ENCODE assay signal across 19 cellular contexts in genomic region chr2:146537477-146537876, GRCh38.
A peak's percentile ranks its signal among the peaks of the same experiment; 100 is the strongest.
DNase-seq lines count a peak whose midpoint lies in the region; ATAC-seq and TF ChIP-seq lines count a peak whose summit lies in the region.
"Had no signal": no experiment of that assay in that cellular context is flagged by ENCODE, and none has a peak within 500 bp of the region (broad histone marks: within the 10 kb centered on the region; RNA-seq: fewer than 3 reads in every experiment).

No MANE protein-coding gene starts in this region.

- peak overlapping the region in 2 of 3 experiments; percentile 91 to 100; a peak in 2 of 7 replicates for H3K27ac Mint-ChIP-seq in H9
- 0 out of 2 replicates have a peak overlapping the region, but pooled peaks have one; percentile 91 for H3K27ac Mint-ChIP-seq in WTC11
- H3K27ac Mint-ChIP-seq: CD4-positive, alpha-beta memory T cell; HFFc6 had no signal

- no peak overlapping the region for H3K4me2 ChIP-seq in H9 (ENCODE audit: insufficient read depth, insufficient read length, low read length)

- no peaks in the 10 kb centered on the region for H3K79me1 ChIP-seq in H9 (ENCODE audit: insufficient read depth, low read depth, low read length, poor library complexity, severe bottlenecking)

- TF ChIP-seq CTCF in H9 (conservative IDR thresholded peaks at IDR 0.05) (no peak), WTC11 (IDR thresholded peaks at IDR 0.05) (no peak)

- no peak overlapping the region for H2BK12ac ChIP-seq in H9 (ENCODE audit: insufficient read length, low read depth, low read length)

- no CpG with 5 or more reads among the region's 2 CpGs for WGBS in H9 (ENCODE audit: extremely low coverage, insufficient read length, low lambda C conversion rate)

- no peak for ATAC-seq in WTC11
- ATAC-seq: GM12878, HCT116 had no signal

- H3K9ac ChIP-seq in H9 (ENCODE audit: extremely low read depth, insufficient read length, low read length) (no peak overlapping the region), iPS-20b (ENCODE audit: low read depth, low read length) (peak overlapping the region; percentile 33; the same call in 1 of the 2 replicates)

- no peaks in the 10 kb centered on the region for H3K9me3 ChIP-seq in H9 (ENCODE audit: control insufficient read depth, low read depth, low read length)
- no peaks in the 10 kb centered on the region for H3K9me3 ChIP-seq in iPS-20b (ENCODE audit: insufficient read depth, low read depth, low read length)

- H3K4me1 Mint-ChIP-seq in H9 (peaks cover 50 to 52% of the 10 kb centered on the region in 2 experiments), WTC11 (peaks cover 57% of the 10 kb centered on the region)
- H3K4me1 Mint-ChIP-seq: CD4-positive, alpha-beta memory T cell had no signal

- H3K23ac ChIP-seq in H9 (ENCODE audit: insufficient read length, low read depth, low read length), result no peak overlapping the region

- H2BK15ac ChIP-seq in H9 (ENCODE audit: low read depth, low read length), result no peak overlapping the region

- H4K20me1 ChIP-seq in H9 (ENCODE audit: control insufficient read depth, insufficient read depth, insufficient read length), result no peaks in the 10 kb centered on the region

- H3K4me1 ChIP-seq in H9 (ENCODE audit: insufficient read depth, low read length) (peaks cover 5% of the 10 kb centered on the region), iPS-20b (ENCODE audit: insufficient read depth, low read length) (peaks cover 23% of the 10 kb centered on the region)

- H2BK20ac ChIP-seq in H9 (ENCODE audit: low read depth, low read length, poor library complexity, severe bottlenecking), result no peak overlapping the region

- no peak overlapping the region for H2BK5ac ChIP-seq in H9 (ENCODE audit: insufficient read length, low read length)

- H3K27ac ChIP-seq in H9 (ENCODE audit: insufficient read length, low read depth, low read length) (no peak overlapping the region), iPS-20b (ENCODE audit: low read length) (peak overlapping the region; percentile 98)

- peak overlapping the region; percentile 61 for H3T11ph ChIP-seq in H9 (ENCODE audit: low read length)

- no peak overlapping the region for H3K4me3 Mint-ChIP-seq in H9
- H3K4me3 Mint-ChIP-seq in WTC11, result no peak overlapping the region
- H3K4me3 Mint-ChIP-seq: CD4-positive, alpha-beta memory T cell; HFFc6 had no signal

- H3K27me3 Mint-ChIP-seq in H9 (ENCODE audit: low read depth), result peaks cover 1% of the 10 kb centered on the region; the same call in 1 of the 2 replicates
- H3K27me3 Mint-ChIP-seq in WTC11 (ENCODE audit: low read depth), result peaks cover 17% of the 10 kb centered on the region
- H3K27me3 Mint-ChIP-seq: CD4-positive, alpha-beta memory T cell had no signal

- H3K36me3 Mint-ChIP-seq in H9 (ENCODE audit: insufficient read depth in 1 of 3, low read depth in 3 of 3), result peaks cover 22 to 29% (median 26%) of the 10 kb centered on the region in 3 experiments
- peaks cover 31% of the 10 kb centered on the region for H3K36me3 Mint-ChIP-seq in WTC11
- H3K36me3 Mint-ChIP-seq: CD4-positive, alpha-beta memory T cell had no signal

- H3K14ac ChIP-seq in H9 (ENCODE audit: insufficient read depth, low read length), result no peak overlapping the region

- CTCF ChIA-PET in WTC11 (lab: Charles Lee), result no interaction called here

- H3K9me3 Mint-ChIP-seq in H9, result peaks cover 12 to 16% of the 10 kb centered on the region in 2 experiments
- peaks cover 27% of the 10 kb centered on the region for H3K9me3 Mint-ChIP-seq in WTC11
- H3K9me3 Mint-ChIP-seq: HFFc6 had no signal

- no peak overlapping the region for H3K56ac ChIP-seq in H9 (ENCODE audit: insufficient read length, low read depth, low read length)

- H3K27me3 ChIP-seq in H9 (ENCODE audit: insufficient read depth, low read length) (no peaks in the 10 kb centered on the region), iPS-20b (ENCODE audit: insufficient read depth, low read length) (no peaks in the 10 kb centered on the region)

- POLR2A ChIA-PET in WTC11 (lab: Charles Lee), result no interaction called here

- DNase-seq in H9 (no peak), WTC11 (ENCODE audit: low spot score) (no peak), SKM-1 (lab: John Stamatoyannopoulos, UW; ENCODE audit: unreplicated experiment) (no peak)
- DNase-seq in activated CD4-positive, alpha-beta T cell treated with anti-CD3 and anti-CD28 coated beads for 1 hour, result no peak
- DNase-seq in activated CD4-positive, alpha-beta T cell treated with anti-CD3 and anti-CD28 coated beads for 4 hours, result no peak
- DNase-seq: C1 segment of cervical spinal cord; Calu3; CD4-positive, alpha-beta memory T cell; COR-L47; DMS153; DMS79; EL; GDM1; GOT3; H7; HFFc6 had no signal

- no peak overlapping the region for H3K18ac ChIP-seq in H9 (ENCODE audit: insufficient read length, low read depth, low read length)

- no peak overlapping the region for H4K8ac ChIP-seq in H9 (replicated peaks; ENCODE audit: insufficient read length, low read depth, low read length)

- no peak overlapping the region for H2AK5ac ChIP-seq in H9 (ENCODE audit: insufficient read length, low read length)

- H4K5ac ChIP-seq in H9 (ENCODE audit: insufficient read length, low read depth, low read length), result no peak overlapping the region

- H3K23me2 ChIP-seq in H9 (ENCODE audit: insufficient read length, low read depth, low read length, poor library complexity, severe bottlenecking), result no peaks in the 10 kb centered on the region

- H4K91ac ChIP-seq in H9 (ENCODE audit: insufficient read length, low read depth, low read length), result no peak overlapping the region

- no peak overlapping the region for H3K4me3 ChIP-seq in iPS-20b (ENCODE audit: low read length)
- H3K4me3 ChIP-seq: GM12878 had no signal

- H2BK120ac ChIP-seq in H9 (ENCODE audit: low read depth, low read length, poor library complexity, severe bottlenecking), result no peak overlapping the region

- H3K4ac ChIP-seq in H9 (ENCODE audit: low read depth, low read length), result no peak overlapping the region

- H3K36me3 ChIP-seq in iPS-20b (ENCODE audit: insufficient read depth, low read depth, low read length), result no peaks in the 10 kb centered on the region

- no peak overlapping the region for H2AFZ ChIP-seq in H9 (ENCODE audit: low read length)

- no peaks in the 10 kb centered on the region for H3K79me2 ChIP-seq in H9 (ENCODE audit: insufficient read depth, low read length)

TF ChIP-seq in WTC11, 78 proteins besides CTCF, POLR2A, EP300 and RAD21:
- peak; percentile 96 for TF ChIP-seq ZNF512 (CRISPR knock-in tag; IDR thresholded peaks at IDR 0.05; ENCODE audit: borderline replicate concordance)
- no peak for TF ChIP-seq FOXK1 (CRISPR knock-in tag; IDR thresholded peaks at IDR 0.05)
